In the genomic region with DNA sequence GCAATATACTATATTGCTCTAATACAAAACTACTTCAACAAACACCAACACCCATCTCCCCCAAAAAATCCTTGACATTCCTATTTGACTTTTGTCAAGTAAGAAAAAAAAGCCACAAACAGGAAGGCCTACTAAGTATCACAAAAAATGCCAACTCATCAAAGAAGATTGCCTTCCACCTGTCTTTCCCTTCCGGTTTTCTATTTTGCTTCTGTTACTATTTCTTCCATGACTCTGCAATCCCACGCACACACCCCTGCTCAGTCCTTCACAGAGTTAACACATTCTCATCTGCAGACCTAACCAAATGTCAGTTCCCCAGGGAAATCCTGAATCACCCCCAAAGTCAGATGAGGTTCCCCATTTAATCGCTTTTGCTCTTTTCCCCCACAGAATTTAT, we compare ENCODE assay signal across 2 cellular contexts.
TF ChIP-seq lines count a peak whose summit lies in the region.

No MANE protein-coding gene starts in this region.

TF ChIP-seq in HepG2, 621 proteins besides CTCF, POLR2A, EP300 and RAD21:
- TF ChIP-seq ZFYVE20 (CRISPR knock-in tag; IDR thresholded peaks at IDR 0.05; ENCODE audit: borderline replicate concordance, low read depth) (no peak), MAFF (IDR thresholded peaks at IDR 0.05; ENCODE audit: low read depth, low read length) (peak; percentile 87), NFYC (CRISPR knock-in tag; IDR thresholded peaks at IDR 0.05) (no peak), ZNF572 (CRISPR knock-in tag; IDR thresholded peaks at IDR 0.05) (no peak), CHD4 (IDR thresholded peaks at IDR 0.05; ENCODE audit: borderline replicate concordance, low read length) (no peak), MAFK (conservative IDR thresholded peaks at IDR 0.05 in 1 of 2, IDR thresholded peaks at IDR 0.05 in 1 of 2; ENCODE audit: low read length in 2 of 2) (peak; percentile 77 to 88)

TF ChIP-seq in GM12878, 131 proteins besides CTCF, POLR2A, EP300 and RAD21 (continues in another document):
- TF ChIP-seq, protein P1, sequence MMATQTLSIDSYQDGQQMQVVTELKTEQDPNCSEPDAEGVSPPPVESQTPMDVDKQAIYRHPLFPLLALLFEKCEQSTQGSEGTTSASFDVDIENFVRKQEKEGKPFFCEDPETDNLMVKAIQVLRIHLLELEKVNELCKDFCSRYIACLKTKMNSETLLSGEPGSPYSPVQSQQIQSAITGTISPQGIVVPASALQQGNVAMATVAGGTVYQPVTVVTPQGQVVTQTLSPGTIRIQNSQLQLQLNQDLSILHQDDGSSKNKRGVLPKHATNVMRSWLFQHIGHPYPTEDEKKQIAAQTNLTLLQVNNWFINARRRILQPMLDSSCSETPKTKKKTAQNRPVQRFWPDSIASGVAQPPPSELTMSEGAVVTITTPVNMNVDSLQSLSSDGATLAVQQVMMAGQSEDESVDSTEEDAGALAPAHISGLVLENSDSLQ (IDR thresholded peaks at IDR 0.05): no peak
- TF ChIP-seq, protein P2, sequence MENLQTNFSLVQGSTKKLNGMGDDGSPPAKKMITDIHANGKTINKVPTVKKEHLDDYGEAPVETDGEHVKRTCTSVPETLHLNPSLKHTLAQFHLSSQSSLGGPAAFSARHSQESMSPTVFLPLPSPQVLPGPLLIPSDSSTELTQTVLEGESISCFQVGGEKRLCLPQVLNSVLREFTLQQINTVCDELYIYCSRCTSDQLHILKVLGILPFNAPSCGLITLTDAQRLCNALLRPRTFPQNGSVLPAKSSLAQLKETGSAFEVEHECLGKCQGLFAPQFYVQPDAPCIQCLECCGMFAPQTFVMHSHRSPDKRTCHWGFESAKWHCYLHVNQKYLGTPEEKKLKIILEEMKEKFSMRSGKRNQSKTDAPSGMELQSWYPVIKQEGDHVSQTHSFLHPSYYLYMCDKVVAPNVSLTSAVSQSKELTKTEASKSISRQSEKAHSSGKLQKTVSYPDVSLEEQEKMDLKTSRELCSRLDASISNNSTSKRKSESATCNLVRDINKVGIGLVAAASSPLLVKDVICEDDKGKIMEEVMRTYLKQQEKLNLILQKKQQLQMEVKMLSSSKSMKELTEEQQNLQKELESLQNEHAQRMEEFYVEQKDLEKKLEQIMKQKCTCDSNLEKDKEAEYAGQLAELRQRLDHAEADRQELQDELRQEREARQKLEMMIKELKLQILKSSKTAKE (IDR thresholded peaks at IDR 0.05; ENCODE audit: low read depth, poor library complexity, severe bottlenecking): no peak
- TF ChIP-seq, protein P3, sequence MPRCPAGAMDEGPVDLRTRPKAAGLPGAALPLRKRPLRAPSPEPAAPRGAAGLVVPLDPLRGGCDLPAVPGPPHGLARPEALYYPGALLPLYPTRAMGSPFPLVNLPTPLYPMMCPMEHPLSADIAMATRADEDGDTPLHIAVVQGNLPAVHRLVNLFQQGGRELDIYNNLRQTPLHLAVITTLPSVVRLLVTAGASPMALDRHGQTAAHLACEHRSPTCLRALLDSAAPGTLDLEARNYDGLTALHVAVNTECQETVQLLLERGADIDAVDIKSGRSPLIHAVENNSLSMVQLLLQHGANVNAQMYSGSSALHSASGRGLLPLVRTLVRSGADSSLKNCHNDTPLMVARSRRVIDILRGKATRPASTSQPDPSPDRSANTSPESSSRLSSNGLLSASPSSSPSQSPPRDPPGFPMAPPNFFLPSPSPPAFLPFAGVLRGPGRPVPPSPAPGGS (IDR thresholded peaks at IDR 0.05; ENCODE audit: borderline replicate concordance, insufficient read depth, low read depth, low read length, poor library complexity, severe bottlenecking): no peak
- TF ChIP-seq SREBF1 (IDR thresholded peaks at IDR 0.05; ENCODE audit: low read length) (no peak), TARDBP (IDR thresholded peaks at IDR 0.05; ENCODE audit: borderline replicate concordance) (no peak), JUNB (IDR thresholded peaks at IDR 0.05) (no peak), HDAC2 (IDR thresholded peaks at IDR 0.05) (no peak), ETV6 (conservative IDR thresholded peaks at IDR 0.05 in 1 of 2, IDR thresholded peaks at IDR 0.05 in 1 of 2; ENCODE audit: borderline replicate concordance in 1 of 2, low read depth in 1 of 2) (no peak), MEF2A (IDR thresholded peaks at IDR 0.05; ENCODE audit: insufficient read depth, low read depth, low read length) (no peak), ZZZ3 (IDR thresholded peaks at IDR 0.05; ENCODE audit: control insufficient read depth, insufficient read length, low read depth) (no peak), RBBP5 (conservative IDR thresholded peaks at IDR 0.05) (no peak), YBX1 (IDR thresholded peaks at IDR 0.05) (no peak), EGR1 (IDR thresholded peaks at IDR 0.05; ENCODE audit: borderline replicate concordance in 1 of 2, low read depth in 2 of 2, low read length in 2 of 2) (no peak), BMI1 (IDR thresholded peaks at IDR 0.05; ENCODE audit: borderline replicate concordance) (no peak), NFXL1 (IDR thresholded peaks at IDR 0.05; ENCODE audit: borderline replicate concordance) (no peak), IKZF1 (conservative IDR thresholded peaks at IDR 0.05) (peak; percentile 51; the same call in 1 of the 2 replicates), RELA (IDR thresholded peaks at IDR 0.05; ENCODE audit: borderline replicate concordance, partially characterized antibody) (no peak)
- TF ChIP-seq, protein P4, sequence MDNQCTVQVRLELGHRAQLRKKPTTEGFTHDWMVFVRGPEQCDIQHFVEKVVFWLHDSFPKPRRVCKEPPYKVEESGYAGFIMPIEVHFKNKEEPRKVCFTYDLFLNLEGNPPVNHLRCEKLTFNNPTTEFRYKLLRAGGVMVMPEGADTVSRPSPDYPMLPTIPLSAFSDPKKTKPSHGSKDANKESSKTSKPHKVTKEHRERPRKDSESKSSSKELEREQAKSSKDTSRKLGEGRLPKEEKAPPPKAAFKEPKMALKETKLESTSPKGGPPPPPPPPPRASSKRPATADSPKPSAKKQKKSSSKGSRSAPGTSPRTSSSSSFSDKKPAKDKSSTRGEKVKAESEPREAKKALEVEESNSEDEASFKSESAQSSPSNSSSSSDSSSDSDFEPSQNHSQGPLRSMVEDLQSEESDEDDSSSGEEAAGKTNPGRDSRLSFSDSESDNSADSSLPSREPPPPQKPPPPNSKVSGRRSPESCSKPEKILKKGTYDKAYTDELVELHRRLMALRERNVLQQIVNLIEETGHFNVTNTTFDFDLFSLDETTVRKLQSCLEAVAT (IDR thresholded peaks at IDR 0.05): 0 out of 2 replicates have a peak, but pooled peaks have one; percentile 43
- TF ChIP-seq, protein P5, sequence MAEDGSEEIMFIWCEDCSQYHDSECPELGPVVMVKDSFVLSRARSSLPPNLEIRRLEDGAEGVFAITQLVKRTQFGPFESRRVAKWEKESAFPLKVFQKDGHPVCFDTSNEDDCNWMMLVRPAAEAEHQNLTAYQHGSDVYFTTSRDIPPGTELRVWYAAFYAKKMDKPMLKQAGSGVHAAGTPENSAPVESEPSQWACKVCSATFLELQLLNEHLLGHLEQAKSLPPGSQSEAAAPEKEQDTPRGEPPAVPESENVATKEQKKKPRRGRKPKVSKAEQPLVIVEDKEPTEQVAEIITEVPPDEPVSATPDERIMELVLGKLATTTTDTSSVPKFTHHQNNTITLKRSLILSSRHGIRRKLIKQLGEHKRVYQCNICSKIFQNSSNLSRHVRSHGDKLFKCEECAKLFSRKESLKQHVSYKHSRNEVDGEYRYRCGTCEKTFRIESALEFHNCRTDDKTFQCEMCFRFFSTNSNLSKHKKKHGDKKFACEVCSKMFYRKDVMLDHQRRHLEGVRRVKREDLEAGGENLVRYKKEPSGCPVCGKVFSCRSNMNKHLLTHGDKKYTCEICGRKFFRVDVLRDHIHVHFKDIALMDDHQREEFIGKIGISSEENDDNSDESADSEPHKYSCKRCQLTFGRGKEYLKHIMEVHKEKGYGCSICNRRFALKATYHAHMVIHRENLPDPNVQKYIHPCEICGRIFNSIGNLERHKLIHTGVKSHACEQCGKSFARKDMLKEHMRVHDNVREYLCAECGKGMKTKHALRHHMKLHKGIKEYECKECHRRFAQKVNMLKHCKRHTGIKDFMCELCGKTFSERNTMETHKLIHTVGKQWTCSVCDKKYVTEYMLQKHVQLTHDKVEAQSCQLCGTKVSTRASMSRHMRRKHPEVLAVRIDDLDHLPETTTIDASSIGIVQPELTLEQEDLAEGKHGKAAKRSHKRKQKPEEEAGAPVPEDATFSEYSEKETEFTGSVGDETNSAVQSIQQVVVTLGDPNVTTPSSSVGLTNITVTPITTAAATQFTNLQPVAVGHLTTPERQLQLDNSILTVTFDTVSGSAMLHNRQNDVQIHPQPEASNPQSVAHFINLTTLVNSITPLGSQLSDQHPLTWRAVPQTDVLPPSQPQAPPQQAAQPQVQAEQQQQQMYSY (CRISPR knock-in tag; IDR thresholded peaks at IDR 0.05): no peak
- TF ChIP-seq, protein P6, sequence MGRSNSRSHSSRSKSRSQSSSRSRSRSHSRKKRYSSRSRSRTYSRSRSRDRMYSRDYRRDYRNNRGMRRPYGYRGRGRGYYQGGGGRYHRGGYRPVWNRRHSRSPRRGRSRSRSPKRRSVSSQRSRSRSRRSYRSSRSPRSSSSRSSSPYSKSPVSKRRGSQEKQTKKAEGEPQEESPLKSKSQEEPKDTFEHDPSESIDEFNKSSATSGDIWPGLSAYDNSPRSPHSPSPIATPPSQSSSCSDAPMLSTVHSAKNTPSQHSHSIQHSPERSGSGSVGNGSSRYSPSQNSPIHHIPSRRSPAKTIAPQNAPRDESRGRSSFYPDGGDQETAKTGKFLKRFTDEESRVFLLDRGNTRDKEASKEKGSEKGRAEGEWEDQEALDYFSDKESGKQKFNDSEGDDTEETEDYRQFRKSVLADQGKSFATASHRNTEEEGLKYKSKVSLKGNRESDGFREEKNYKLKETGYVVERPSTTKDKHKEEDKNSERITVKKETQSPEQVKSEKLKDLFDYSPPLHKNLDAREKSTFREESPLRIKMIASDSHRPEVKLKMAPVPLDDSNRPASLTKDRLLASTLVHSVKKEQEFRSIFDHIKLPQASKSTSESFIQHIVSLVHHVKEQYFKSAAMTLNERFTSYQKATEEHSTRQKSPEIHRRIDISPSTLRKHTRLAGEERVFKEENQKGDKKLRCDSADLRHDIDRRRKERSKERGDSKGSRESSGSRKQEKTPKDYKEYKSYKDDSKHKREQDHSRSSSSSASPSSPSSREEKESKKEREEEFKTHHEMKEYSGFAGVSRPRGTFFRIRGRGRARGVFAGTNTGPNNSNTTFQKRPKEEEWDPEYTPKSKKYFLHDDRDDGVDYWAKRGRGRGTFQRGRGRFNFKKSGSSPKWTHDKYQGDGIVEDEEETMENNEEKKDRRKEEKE (IDR thresholded peaks at IDR 0.05): no peak
- TF ChIP-seq, protein P7, sequence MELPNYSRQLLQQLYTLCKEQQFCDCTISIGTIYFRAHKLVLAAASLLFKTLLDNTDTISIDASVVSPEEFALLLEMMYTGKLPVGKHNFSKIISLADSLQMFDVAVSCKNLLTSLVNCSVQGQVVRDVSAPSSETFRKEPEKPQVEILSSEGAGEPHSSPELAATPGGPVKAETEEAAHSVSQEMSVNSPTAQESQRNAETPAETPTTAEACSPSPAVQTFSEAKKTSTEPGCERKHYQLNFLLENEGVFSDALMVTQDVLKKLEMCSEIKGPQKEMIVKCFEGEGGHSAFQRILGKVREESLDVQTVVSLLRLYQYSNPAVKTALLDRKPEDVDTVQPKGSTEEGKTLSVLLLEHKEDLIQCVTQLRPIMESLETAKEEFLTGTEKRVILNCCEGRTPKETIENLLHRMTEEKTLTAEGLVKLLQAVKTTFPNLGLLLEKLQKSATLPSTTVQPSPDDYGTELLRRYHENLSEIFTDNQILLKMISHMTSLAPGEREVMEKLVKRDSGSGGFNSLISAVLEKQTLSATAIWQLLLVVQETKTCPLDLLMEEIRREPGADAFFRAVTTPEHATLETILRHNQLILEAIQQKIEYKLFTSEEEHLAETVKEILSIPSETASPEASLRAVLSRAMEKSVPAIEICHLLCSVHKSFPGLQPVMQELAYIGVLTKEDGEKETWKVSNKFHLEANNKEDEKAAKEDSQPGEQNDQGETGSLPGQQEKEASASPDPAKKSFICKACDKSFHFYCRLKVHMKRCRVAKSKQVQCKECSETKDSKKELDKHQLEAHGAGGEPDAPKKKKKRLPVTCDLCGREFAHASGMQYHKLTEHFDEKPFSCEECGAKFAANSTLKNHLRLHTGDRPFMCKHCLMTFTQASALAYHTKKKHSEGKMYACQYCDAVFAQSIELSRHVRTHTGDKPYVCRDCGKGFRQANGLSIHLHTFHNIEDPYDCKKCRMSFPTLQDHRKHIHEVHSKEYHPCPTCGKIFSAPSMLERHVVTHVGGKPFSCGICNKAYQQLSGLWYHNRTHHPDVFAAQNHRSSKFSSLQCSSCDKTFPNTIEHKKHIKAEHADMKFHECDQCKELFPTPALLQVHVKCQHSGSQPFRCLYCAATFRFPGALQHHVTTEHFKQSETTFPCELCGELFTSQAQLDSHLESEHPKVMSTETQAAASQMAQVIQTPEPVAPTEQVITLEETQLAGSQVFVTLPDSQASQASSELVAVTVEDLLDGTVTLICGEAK (IDR thresholded peaks at IDR 0.05; ENCODE audit: borderline replicate concordance): no peak
- TF ChIP-seq, protein P8, sequence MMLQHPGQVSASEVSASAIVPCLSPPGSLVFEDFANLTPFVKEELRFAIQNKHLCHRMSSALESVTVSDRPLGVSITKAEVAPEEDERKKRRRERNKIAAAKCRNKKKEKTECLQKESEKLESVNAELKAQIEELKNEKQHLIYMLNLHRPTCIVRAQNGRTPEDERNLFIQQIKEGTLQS (IDR thresholded peaks at IDR 0.05; ENCODE audit: borderline replicate concordance, extremely low read depth, low read depth, low read length): no peak
- TF ChIP-seq, protein P9, sequence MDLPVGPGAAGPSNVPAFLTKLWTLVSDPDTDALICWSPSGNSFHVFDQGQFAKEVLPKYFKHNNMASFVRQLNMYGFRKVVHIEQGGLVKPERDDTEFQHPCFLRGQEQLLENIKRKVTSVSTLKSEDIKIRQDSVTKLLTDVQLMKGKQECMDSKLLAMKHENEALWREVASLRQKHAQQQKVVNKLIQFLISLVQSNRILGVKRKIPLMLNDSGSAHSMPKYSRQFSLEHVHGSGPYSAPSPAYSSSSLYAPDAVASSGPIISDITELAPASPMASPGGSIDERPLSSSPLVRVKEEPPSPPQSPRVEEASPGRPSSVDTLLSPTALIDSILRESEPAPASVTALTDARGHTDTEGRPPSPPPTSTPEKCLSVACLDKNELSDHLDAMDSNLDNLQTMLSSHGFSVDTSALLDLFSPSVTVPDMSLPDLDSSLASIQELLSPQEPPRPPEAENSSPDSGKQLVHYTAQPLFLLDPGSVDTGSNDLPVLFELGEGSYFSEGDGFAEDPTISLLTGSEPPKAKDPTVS (IDR thresholded peaks at IDR 0.05; ENCODE audit: low read depth, low read length): no peak
- TF ChIP-seq, protein P10, sequence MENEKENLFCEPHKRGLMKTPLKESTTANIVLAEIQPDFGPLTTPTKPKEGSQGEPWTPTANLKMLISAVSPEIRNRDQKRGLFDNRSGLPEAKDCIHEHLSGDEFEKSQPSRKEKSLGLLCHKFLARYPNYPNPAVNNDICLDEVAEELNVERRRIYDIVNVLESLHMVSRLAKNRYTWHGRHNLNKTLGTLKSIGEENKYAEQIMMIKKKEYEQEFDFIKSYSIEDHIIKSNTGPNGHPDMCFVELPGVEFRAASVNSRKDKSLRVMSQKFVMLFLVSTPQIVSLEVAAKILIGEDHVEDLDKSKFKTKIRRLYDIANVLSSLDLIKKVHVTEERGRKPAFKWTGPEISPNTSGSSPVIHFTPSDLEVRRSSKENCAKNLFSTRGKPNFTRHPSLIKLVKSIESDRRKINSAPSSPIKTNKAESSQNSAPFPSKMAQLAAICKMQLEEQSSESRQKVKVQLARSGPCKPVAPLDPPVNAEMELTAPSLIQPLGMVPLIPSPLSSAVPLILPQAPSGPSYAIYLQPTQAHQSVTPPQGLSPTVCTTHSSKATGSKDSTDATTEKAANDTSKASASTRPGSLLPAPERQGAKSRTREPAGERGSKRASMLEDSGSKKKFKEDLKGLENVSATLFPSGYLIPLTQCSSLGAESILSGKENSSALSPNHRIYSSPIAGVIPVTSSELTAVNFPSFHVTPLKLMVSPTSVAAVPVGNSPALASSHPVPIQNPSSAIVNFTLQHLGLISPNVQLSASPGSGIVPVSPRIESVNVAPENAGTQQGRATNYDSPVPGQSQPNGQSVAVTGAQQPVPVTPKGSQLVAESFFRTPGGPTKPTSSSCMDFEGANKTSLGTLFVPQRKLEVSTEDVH (IDR thresholded peaks at IDR 0.05; ENCODE audit: low read depth, partially characterized antibody): no peak
